Comparison of ENCODE assay signal across 7 cellular contexts in the genomic region with DNA sequence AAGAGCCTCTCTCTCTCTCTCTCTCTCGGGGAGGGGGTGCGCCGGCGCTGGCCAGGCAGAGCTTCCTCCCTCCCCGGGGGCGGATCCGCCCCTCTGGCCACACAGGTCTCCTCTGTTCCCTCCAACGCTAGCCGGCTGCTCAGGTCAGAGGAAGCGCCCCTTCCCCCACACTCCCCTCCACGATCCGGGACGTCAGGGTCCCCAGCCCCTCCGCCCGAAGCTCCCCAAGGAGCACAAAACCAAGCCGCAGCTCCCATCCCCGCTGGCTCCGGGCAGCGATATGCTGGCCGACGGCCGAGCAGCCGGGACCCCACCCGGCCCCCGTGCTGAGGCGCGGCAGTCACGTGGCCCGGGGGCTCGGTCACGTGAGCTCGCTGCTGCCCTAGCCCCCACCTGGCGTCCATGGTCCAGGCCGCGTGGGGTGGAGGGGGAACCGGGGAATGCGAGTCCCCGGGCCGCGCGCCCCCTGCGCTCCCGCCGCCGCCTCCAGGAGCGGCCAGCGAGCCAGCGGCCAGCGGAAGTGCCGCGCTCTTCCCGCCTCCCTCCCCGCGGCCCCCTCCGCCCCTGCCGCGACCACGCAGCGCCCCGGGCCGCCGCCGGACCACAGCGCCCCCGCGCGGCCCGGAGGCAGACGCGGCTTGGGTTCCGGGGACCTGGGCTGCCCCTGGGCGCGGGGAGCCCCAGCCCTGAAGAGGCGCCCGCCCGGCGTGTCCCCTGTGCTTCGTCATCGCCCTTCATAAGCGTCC. TPM values are rescaled to one million over a fixed set of nuclear protein-coding genes. Genes with fewer than 3 reads are reported as not detected.
DNase-seq lines count a peak whose midpoint lies in the region; ATAC-seq and TF ChIP-seq lines count a peak whose summit lies in the region.

SLC35B2 (minus strand) TSS at position 522 of the 746 bp plus-strand sequence; CDS start at position 404, 118 bp downstream.

- H3K36me3 ChIP-seq in HEK293 (ENCODE audit: control insufficient read depth in 2 of 2, insufficient read depth in 1 of 2, low read length in 2 of 2) = peaks cover 5 to 66% of the 10 kb centered on the region in 2 experiments; a peak in 2 of 3 replicates
- H3K36me3 ChIP-seq in iPS-15b (ENCODE audit: control insufficient read depth, insufficient read depth, low read length) = peaks cover 32% of the 10 kb centered on the region

- peak within 1 kb of the TSS; percentile 82 for H3K4me3 ChIP-seq in HEK293 (ENCODE audit: low read depth, low read length)
- H3K4me3 ChIP-seq in iPS-15b (ENCODE audit: low read depth, low read length) = peak within 1 kb of the TSS; percentile 86

- peak; percentile 89 for ATAC-seq in sciatic nerve

- peak within 1 kb of the TSS; percentile 82 for H3K9ac ChIP-seq in iPS-15b (ENCODE audit: low read depth, low read length)

- CTCF ChIA-PET in HEK293 (lab: Yijun Ruan, JAX) (interaction anchor here (0.6 to 3.2 kb wide), 38 partner anchors 7 to 1212 kb away, joined by 3 to 36 read pairs (median 5); partner anchors contain the start of genes AARS2 and HSP90AB1), MCF 10A (lab: Yijun Ruan, JAX) (interaction anchor here (0.6 to 4.5 kb wide), 31 partner anchors 9 to 480 kb away, joined by 3 to 33 read pairs (median 4); partner anchors contain the start of genes AARS2, HSP90AB1 and SLC29A1)

- H3K9me3 Mint-ChIP-seq in MCF 10A (ENCODE audit: unreplicated experiment) = no peaks in the 10 kb centered on the region

- H3K27me3 Mint-ChIP-seq in MCF 10A (ENCODE audit: insufficient read depth, unreplicated experiment) = no peaks in the 10 kb centered on the region

- POLR2A ChIA-PET in HEK293 (lab: Yijun Ruan, JAX) = interaction anchor here (0.6 to 3.7 kb wide), 22 partner anchors 11 to 650 kb away, joined by 3 to 131 read pairs (median 4); partner anchors contain the start of genes AARS2, HSP90AB1 and SLC29A1
- POLR2A ChIA-PET in MCF 10A (lab: Yijun Ruan, JAX) = interaction anchor here (0.5 to 3.0 kb wide), 19 partner anchors 8 to 1511 kb away, joined by 3 to 121 read pairs (median 4); partner anchors contain the start of genes AARS2, HSP90AB1, MAD2L1BP and NFKBIE

- peak within 1 kb of the TSS; percentile 65; the same call in 1 of the 2 replicates for H3K27ac ChIP-seq in HEK293 (ENCODE audit: extremely low read depth, low read depth, low read length)

- H3K9me3 ChIP-seq in HEK293 (ENCODE audit: control insufficient read depth, insufficient read depth, low read depth, low read length) (no peaks in the 10 kb centered on the region), iPS-15b (ENCODE audit: control insufficient read depth, insufficient read depth, low read length) (no peaks in the 10 kb centered on the region)

- intact Hi-C loops in MCF 10A (cut with micrococcal nuclease) = loop anchor here (1.0 kb wide), 1 partner anchor 36 kb away; no protein-coding TSS in a partner anchor
- intact Hi-C loops in sciatic nerve (cut with DNase I) = no loop called here

- DNase-seq in MV-4-11 (lab: John Stamatoyannopoulos, UW) (peak; percentile 58), T-helper 22 cell (ENCODE audit: low read depth) (peak; percentile 42), MCF 10A (ENCODE audit: unreplicated experiment) (peak; percentile 47), sciatic nerve (ENCODE audit: low spot score) (peak; percentile 90)

- no TSS peak for BruUV-seq in MCF 10A (replicated peaks; lab: Mats Ljungman, UMichigan)

- no peaks in the 10 kb centered on the region for H3K4me1 ChIP-seq in HEK293 (ENCODE audit: control insufficient read depth, insufficient read depth, low read length)
- no peaks in the 10 kb centered on the region for H3K4me1 ChIP-seq in iPS-15b (ENCODE audit: control insufficient read depth, insufficient read depth, low read length)

- peaks cover 50% of the 10 kb centered on the region for H3K4me1 Mint-ChIP-seq in MCF 10A (ENCODE audit: insufficient read depth, unreplicated experiment)

- peak within 1 kb of the TSS; percentile 84 for H3K4me3 Mint-ChIP-seq in MCF 10A (ENCODE audit: unreplicated experiment)

- H3K27ac Mint-ChIP-seq in MCF 10A (ENCODE audit: low read depth, unreplicated experiment) = peak within 1 kb of the TSS; percentile 57

- H3K36me3 Mint-ChIP-seq in MCF 10A (ENCODE audit: insufficient read depth, unreplicated experiment) = peaks cover 53% of the 10 kb centered on the region

- no peaks in the 10 kb centered on the region for H3K27me3 ChIP-seq in iPS-15b (ENCODE audit: control insufficient read depth, insufficient read depth, low read length)

- TF ChIP-seq CTCF in GM12874 (IDR thresholded peaks at IDR 0.05; ENCODE audit: insufficient read depth, low read depth, low read length) (peak; percentile 76), HEK293 (tag by site-specific recombination; IDR thresholded peaks at IDR 0.05) (0 out of 2 replicates have a peak, but pooled peaks have one; percentile 32), MCF 10A (IDR thresholded peaks at IDR 0.05; ENCODE audit: unreplicated experiment) (peak; percentile 78)

TF ChIP-seq in HEK293, 187 proteins besides CTCF, POLR2A, EP300 and RAD21 (continues in another document):
- TF ChIP-seq ZNF335 (tag by site-specific recombination; conservative IDR thresholded peaks at IDR 0.05) = peak; percentile 69; the same call in 1 of the 2 replicates
- peak; percentile 71 for TF ChIP-seq ZFP69B (tag by site-specific recombination; IDR thresholded peaks at IDR 0.05)
- TF ChIP-seq ZNF2 (tag by site-specific recombination; IDR thresholded peaks at IDR 0.05) = peak; percentile 26; the same call in 1 of the 2 replicates
- peak; percentile 80 for TF ChIP-seq ZFHX2 (tag by site-specific recombination; conservative IDR thresholded peaks at IDR 0.05)
- TF ChIP-seq, protein P1, sequence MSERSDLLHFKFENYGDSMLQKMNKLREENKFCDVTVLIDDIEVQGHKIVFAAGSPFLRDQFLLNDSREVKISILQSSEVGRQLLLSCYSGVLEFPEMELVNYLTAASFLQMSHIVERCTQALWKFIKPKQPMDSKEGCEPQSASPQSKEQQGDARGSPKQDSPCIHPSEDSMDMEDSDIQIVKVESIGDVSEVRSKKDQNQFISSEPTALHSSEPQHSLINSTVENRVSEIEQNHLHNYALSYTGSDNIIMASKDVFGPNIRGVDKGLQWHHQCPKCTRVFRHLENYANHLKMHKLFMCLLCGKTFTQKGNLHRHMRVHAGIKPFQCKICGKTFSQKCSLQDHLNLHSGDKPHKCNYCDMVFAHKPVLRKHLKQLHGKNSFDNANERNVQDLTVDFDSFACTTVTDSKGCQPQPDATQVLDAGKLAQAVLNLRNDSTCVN (tag by site-specific recombination; optimal IDR thresholded peaks at IDR 0.05) = peak; percentile 92
- TF ChIP-seq ZNF677 (tag by site-specific recombination; IDR thresholded peaks at IDR 0.05) = peak; percentile 38; the same call in 1 of the 2 replicates
- 0 out of 2 replicates have a peak, but pooled peaks have one; percentile 40 for TF ChIP-seq ZNF704 (tag by site-specific recombination; IDR thresholded peaks at IDR 0.05)
- peak; percentile 94 for TF ChIP-seq ZSCAN30 (tag by site-specific recombination; IDR thresholded peaks at IDR 0.05)
- TF ChIP-seq OSR2 (tag by site-specific recombination; IDR thresholded peaks at IDR 0.05) = peak; percentile 43; the same call in 1 of the 2 replicates
- TF ChIP-seq YY2 (tag by site-specific recombination; IDR thresholded peaks at IDR 0.05) = peak; percentile 47; the same call in 1 of the 2 replicates
- TF ChIP-seq, protein P2, sequence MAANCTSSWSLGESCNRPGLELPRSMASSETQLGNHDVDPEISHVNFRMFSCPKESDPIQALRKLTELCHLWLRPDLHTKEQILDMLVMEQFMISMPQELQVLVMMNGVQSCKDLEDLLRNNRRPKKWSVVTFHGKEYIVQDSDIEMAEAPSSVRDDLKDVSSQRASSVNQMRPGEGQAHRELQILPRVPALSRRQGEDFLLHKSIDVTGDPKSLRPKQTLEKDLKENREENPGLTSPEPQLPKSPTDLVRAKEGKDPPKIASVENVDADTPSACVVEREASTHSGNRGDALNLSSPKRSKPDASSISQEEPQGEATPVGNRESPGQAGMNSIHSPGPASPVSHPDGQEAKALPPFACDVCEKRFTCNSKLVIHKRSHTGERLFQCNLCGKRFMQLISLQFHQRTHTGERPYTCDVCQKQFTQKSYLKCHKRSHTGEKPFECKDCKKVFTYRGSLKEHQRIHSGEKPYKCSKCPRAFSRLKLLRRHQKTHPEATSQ (tag by site-specific recombination; IDR thresholded peaks at IDR 0.05) = 0 out of 2 replicates have a peak, but pooled peaks have one; percentile 52
- peak; percentile 95 for TF ChIP-seq GLIS1 (tag by site-specific recombination; IDR thresholded peaks at IDR 0.05)
- TF ChIP-seq YY1 (tag by site-specific recombination; IDR thresholded peaks at IDR 0.05) = peak; percentile 76
- TF ChIP-seq SCRT2 (tag by site-specific recombination; IDR thresholded peaks at IDR 0.05) = 0 out of 2 replicates have a peak, but pooled peaks have one; percentile 27
- TF ChIP-seq ZNF341 (tag by site-specific recombination; IDR thresholded peaks at IDR 0.05; ENCODE audit: low read depth) = peak; percentile 69
- no peak for TF ChIP-seq ZNF548 (tag by site-specific recombination; IDR thresholded peaks at IDR 0.05)

RNA-seq across cellular contexts. Expression of gene SLC35B2, which starts in this region (rescaled TPM):
- total RNA-seq in MCF 10A (2022) (27.1 and 31.3 TPM in 2 replicates), sciatic nerve (26.8 TPM)

Comparison
In these comparisons a context has a peak if more than half of its experiments do, and no peak if none do; other contexts are left out.
1. Peak in every context shown above with its lines: DNase-seq, ATAC-seq, H3K4me3 ChIP-seq and H3K27ac ChIP-seq.